Comparison of ENCODE assay signal across 15 cellular contexts in genomic region chr14:67524152-67524963, GRCh38. TPM values are rescaled to one million over a fixed set of nuclear protein-coding genes. Genes with fewer than 3 reads are reported as not detected.
DNase-seq lines count a peak whose midpoint lies in the region; ATAC-seq and TF ChIP-seq lines count a peak whose summit lies in the region.
"Had no signal": no experiment of that assay in that cellular context is flagged by ENCODE, and none has a peak within 500 bp of the region (broad histone marks: within the 10 kb centered on the region; RNA-seq: fewer than 3 reads in every experiment).

No MANE protein-coding gene starts in this region.

- H3K36me3 ChIP-seq in sigmoid colon: no peaks in the 10 kb centered on the region

- 54% methylated on average over 8 of the region's 8 CpGs for WGBS in sigmoid colon, 2 donors

- DNase-seq in DMS 273 (lab: John Stamatoyannopoulos, UW; ENCODE audit: unreplicated experiment): peak; percentile 29
- DNase-seq in DMS 273 treated with DMSO at 0.1 percent for 48 hours (lab: John Stamatoyannopoulos, UW): no peak
- peak; percentile 67 for DNase-seq in M059J (ENCODE audit: low read depth)
- peak; percentile 23 for DNase-seq in amniotic epithelial cell (ENCODE audit: low read depth)
- DNase-seq in sigmoid colon: peak; percentile 29
- DNase-seq in cerebellum (ENCODE audit: low spot score): no peak
- DNase-seq in caudate nucleus (lab: John Stamatoyannopoulos, UW): no peak
- DNase-seq: activated CD8-positive, alpha-beta T cell treated with anti-CD3 and anti-CD28 coated beads, Interleukin-2, amount 10 ng/mL, durations not matched to agents 7 days and 5 days; foreskin keratinocyte; NCI-H1092 treated with DMSO at 0.1 percent for 48 hours; nephron progenitor cell had no signal

- peaks cover 0 to 16% (median 0%) of the 10 kb centered on the region in 3 donors for H3K27me3 ChIP-seq in sigmoid colon

- H3K27ac ChIP-seq in sigmoid colon (no peak overlapping the region), caudate nucleus (ENCODE audit: low read depth, low read length) (no peak overlapping the region)
- H3K27ac ChIP-seq: 22Rv1, foreskin keratinocyte had no signal

- intact Hi-C loops in sigmoid colon (cut with DNase I): no loop called here

- no peak for ATAC-seq in GM19455 (IDR thresholded peaks at IDR 0.05; ENCODE audit: unreplicated experiment)
- ATAC-seq: activated CD8-positive, alpha-beta T cell treated with anti-CD3 and anti-CD28 coated beads, Interleukin-2, amount 10 ng/mL, durations not matched to agents 7 days and 5 days; activated T-helper 17 cell treated with anti-CD3 and anti-CD28 coated beads, Interleukin-2, amount 50 U/mL, for 72 hours; foreskin keratinocyte had no signal

- H3K4me1 ChIP-seq in sigmoid colon: no peaks in the 10 kb centered on the region
- H3K4me1 ChIP-seq: foreskin keratinocyte had no signal

- TF ChIP-seq EP300 in sigmoid colon (IDR thresholded peaks at IDR 0.05): no peak

- TF ChIP-seq CTCF in sigmoid colon (IDR thresholded peaks at IDR 0.05): no peak

- no peaks in the 10 kb centered on the region for H3K9me3 ChIP-seq in sigmoid colon

- no peak for TF ChIP-seq POLR2A in sigmoid colon (IDR thresholded peaks at IDR 0.05)

- no peak overlapping the region for H3K4me3 ChIP-seq in sigmoid colon

RNA-seq across cellular contexts. Expression of gene PLEKHH1, which starts 8.7 kb away (rescaled TPM):
- 1.6 and 1.8 TPM in 2 replicates for total RNA-seq in M059J (2014; rRNA removed; shearing (Covaris generic))
- total RNA-seq in sigmoid colon (1 to 10 TPM; 2.0 to 8.0 (median 2.9) TPM), cerebellum (13.2 TPM)
- 10 to 100 TPM; 10.8 to 25.3 (median 12.3) TPM for polyA plus RNA-seq in sigmoid colon
- polyA plus RNA-seq: CD14-positive monocyte had no signal

RNA-seq across cellular contexts. Expression of gene TMEM229B, which starts 35.8 kb away (rescaled TPM):
- total RNA-seq in M059J (2014; rRNA removed; shearing (Covaris generic)): 13.0 and 21.5 TPM in 2 replicates
- total RNA-seq in sigmoid colon: 10 to 100 TPM in 1 of 4 donors, 1 to 10 TPM in 3; 5.6 to 16.4 (median 6.1) TPM
- 1 to 10 TPM; 1.2 to 8.0 (median 4.4) TPM for polyA plus RNA-seq in sigmoid colon
- 16.0 TPM for total RNA-seq in cerebellum

Comparison
In these comparisons a context has a peak if more than half of its experiments do, and no peak if none do; other contexts are left out.
1. DNase-seq: peak in DMS 273 (single experiment), M059J (single experiment), amniotic epithelial cell (single experiment) and sigmoid colon (single experiment); none in DMS 273 treated with DMSO at 0.1 percent for 48 hours (single experiment), cerebellum (single experiment) and caudate nucleus (0 of 61).